In genomic region chr17:45931677-45932076, GRCh38 we compare ENCODE assay signal across 8 cellular contexts. TPM values are rescaled to one million over a fixed set of nuclear protein-coding genes. Genes with fewer than 3 reads are reported as not detected.
"Had no signal": no experiment of that assay in that cellular context is flagged by ENCODE, and none has a peak within 500 bp of the region (broad histone marks: within the 10 kb centered on the region; RNA-seq: fewer than 3 reads in every experiment).

No MANE protein-coding gene starts in this region.

- H3K9me3 Mint-ChIP-seq: H9 had no signal

- H3K27ac Mint-ChIP-seq: GM23338, H9, IgD-negative memory B cell had no signal

- H3K4me3 ChIP-seq: GM23338 had no signal

- ATAC-seq: GM23338 had no signal

- FAIRE-seq: H1, H54, HTR-8/SVneo had no signal

- H2AFZ ChIP-seq: GM23338 had no signal

- H3K4me2 ChIP-seq: GM23338 had no signal

- H3K36me3 Mint-ChIP-seq: IgD-negative memory B cell had no signal

- DNase-seq: H9, HCEC 1CT, KG1 had no signal

RNA-seq across cellular contexts. Expression of gene MAPT, which starts 37.3 kb away (rescaled TPM):
- polyA plus RNA-seq: IgD-negative memory B cell had no signal
